Comparison of ENCODE assay signal across 1 cellular context in the genomic region with DNA sequence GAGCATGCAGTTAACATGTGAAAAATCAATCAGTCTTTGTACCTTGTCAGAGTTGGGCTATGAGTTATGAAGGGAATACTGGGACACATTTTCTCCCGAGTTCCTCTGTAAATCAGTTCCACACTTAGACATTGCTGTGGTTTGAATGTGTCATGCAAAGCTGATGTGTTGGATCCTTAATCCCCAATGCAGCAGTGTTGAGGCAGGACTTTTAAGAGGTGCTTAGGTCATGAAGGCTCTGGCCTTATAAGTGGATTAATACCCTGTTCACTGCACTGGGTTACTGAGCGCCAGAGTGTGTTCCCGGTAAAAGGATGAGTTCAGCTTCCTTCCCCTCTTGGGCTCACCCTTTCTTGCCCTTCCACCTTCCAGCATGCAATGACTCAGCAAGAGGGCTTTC.
TF ChIP-seq lines count a peak whose summit lies in the region.

No MANE protein-coding gene starts in this region.

TF ChIP-seq in H1, 55 proteins besides CTCF, POLR2A, EP300 and RAD21 (continued from another document):
- no peak for TF ChIP-seq NANOG (IDR thresholded peaks at IDR 0.05; ENCODE audit: insufficient read depth, low read depth, low read length, poor library complexity, severe bottlenecking)
- no peak for TF ChIP-seq EZH2 (IDR thresholded peaks at IDR 0.05; ENCODE audit: low read depth, low read length, severe bottlenecking)
